Comparison of ENCODE assay signal across 2 cellular contexts in the genomic region with DNA sequence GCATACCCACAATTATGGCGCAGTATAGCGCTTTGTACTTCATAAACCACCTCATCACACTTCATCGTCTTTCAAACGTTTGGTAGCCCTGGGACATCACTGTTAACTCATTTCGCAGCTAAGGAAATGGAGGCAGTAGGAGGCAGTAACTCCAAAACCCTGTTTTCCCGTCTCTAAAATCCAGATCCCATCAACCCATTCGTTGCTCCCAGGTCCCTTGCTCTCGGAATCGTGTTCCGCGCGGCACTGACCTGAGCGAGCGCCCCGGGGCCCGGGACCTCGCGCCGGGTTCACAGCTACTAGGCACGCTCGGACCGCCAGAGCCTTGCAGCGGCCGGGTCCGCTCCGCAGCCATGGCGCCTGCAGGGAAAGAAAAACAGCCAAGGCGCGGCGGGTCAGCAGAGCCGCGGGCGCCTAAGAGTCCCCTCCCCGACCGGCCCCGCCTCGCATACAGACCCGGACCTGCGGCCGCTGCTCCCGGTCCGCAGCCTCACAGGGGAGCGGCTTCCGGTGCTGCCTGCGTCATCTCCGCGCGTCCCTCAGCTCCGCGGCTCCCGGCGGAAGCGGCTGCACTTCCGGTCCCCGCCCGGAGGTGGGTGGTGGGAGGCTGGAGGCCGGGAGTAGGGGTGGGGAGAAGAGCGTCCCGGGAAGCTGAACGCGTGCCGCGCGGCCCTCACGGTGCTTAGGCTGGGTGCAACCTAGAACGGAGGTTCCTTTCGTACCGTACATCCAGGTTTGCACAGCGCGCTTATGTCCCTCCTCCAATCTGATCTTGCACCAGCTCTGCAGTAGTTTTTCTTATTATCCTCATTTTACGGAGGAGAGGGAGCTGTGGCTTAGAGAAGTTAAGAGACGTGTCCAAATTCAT.
TF ChIP-seq lines count a peak whose summit lies in the region.

TSS of gene FBXW2 (minus strand) at position 519 of the 868 bp plus-strand sequence. CDS start 5,158 bp downstream, outside the sequence.

TF ChIP-seq in IMR-90, 13 proteins besides CTCF, POLR2A, EP300 and RAD21 (continued from another document):
- TF ChIP-seq, protein P1, sequence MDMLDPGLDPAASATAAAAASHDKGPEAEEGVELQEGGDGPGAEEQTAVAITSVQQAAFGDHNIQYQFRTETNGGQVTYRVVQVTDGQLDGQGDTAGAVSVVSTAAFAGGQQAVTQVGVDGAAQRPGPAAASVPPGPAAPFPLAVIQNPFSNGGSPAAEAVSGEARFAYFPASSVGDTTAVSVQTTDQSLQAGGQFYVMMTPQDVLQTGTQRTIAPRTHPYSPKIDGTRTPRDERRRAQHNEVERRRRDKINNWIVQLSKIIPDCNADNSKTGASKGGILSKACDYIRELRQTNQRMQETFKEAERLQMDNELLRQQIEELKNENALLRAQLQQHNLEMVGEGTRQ (IDR thresholded peaks at IDR 0.05; ENCODE audit: low read depth, low read length), result no peak
- no peak for TF ChIP-seq RFX5 (IDR thresholded peaks at IDR 0.05; ENCODE audit: low read depth, low read length)
- peak; percentile 72 for TF ChIP-seq BHLHE40 (IDR thresholded peaks at IDR 0.05; ENCODE audit: low read depth, low read length)
- TF ChIP-seq CHD1 (IDR thresholded peaks at IDR 0.05; ENCODE audit: low read depth, low read length), result no peak
- no peak for TF ChIP-seq RCOR1 (IDR thresholded peaks at IDR 0.05; ENCODE audit: insufficient replicate concordance, low read length)
- no peak for TF ChIP-seq FOS (IDR thresholded peaks at IDR 0.05; ENCODE audit: low read depth, low read length)
- TF ChIP-seq, protein P2, sequence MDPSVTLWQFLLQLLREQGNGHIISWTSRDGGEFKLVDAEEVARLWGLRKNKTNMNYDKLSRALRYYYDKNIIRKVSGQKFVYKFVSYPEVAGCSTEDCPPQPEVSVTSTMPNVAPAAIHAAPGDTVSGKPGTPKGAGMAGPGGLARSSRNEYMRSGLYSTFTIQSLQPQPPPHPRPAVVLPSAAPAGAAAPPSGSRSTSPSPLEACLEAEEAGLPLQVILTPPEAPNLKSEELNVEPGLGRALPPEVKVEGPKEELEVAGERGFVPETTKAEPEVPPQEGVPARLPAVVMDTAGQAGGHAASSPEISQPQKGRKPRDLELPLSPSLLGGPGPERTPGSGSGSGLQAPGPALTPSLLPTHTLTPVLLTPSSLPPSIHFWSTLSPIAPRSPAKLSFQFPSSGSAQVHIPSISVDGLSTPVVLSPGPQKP (IDR thresholded peaks at IDR 0.05; ENCODE audit: borderline replicate concordance, low read depth, low read length), result peak; percentile 70; the same call in 1 of the 2 replicates
- peak; percentile 94; the same call in 1 of the 2 replicates for TF ChIP-seq MAZ (IDR thresholded peaks at IDR 0.05; ENCODE audit: borderline replicate concordance, low read depth, low read length)
- TF ChIP-seq MXI1 (IDR thresholded peaks at IDR 0.05; ENCODE audit: borderline replicate concordance, low read depth, low read length), result peak; percentile 75
- TF ChIP-seq CEBPB (IDR thresholded peaks at IDR 0.05; ENCODE audit: low read depth, low read length), result no peak

TF ChIP-seq in PFSK-1, 5 proteins besides CTCF, POLR2A, EP300 and RAD21 (continued from another document):
- TF ChIP-seq REST (IDR thresholded peaks at IDR 0.05; ENCODE audit: insufficient read depth in 1 of 2, low read depth in 2 of 2, low read length in 2 of 2), result peak in 1 of 2 experiments; percentile 47; a peak in 2 of 4 replicates
- TF ChIP-seq FOXP2 (optimal IDR thresholded peaks at IDR 0.05; ENCODE audit: borderline replicate concordance, extremely low read depth, extremely low read length, insufficient read depth), result peak; percentile 86
